In genomic region chr2:15748736-15749323, GRCh38 we compare ENCODE assay signal across 9 cellular contexts.
A peak's percentile ranks its signal among the peaks of the same experiment; 100 is the strongest.
DNase-seq lines count a peak whose midpoint lies in the region; ATAC-seq, FAIRE-seq and TF ChIP-seq lines count a peak whose summit lies in the region.
"Had no signal": no experiment of that assay in that cellular context is flagged by ENCODE, and none has a peak within 500 bp of the region (broad histone marks: within the 10 kb centered on the region; RNA-seq: fewer than 3 reads in every experiment).

No MANE protein-coding gene starts in this region.

- H2BK5ac ChIP-seq in mesendoderm (ENCODE audit: low read length), result no peak overlapping the region

- intact Hi-C loops in K562 (cut with micrococcal nuclease), result loop anchor here (1.0 kb wide), 1 partner anchor 112 kb away; no protein-coding TSS in a partner anchor

- TF ChIP-seq RAD21 in K562 (CRISPR knock-in tag; conservative IDR thresholded peaks at IDR 0.05 in 1 of 2, IDR thresholded peaks at IDR 0.05 in 1 of 2), result peak; percentile 39 to 69

- in situ Hi-C loops in K562 (cut with MboI), result loop anchor here (5.0 kb wide), 1 partner anchor 112 kb away; no protein-coding TSS in a partner anchor

- peaks cover 6 to 30% of the 10 kb centered on the region in 2 experiments for H3K27me3 ChIP-seq in K562 (ENCODE audit: control insufficient read depth in 2 of 2, insufficient read depth in 2 of 2, low read length in 2 of 2)
- no peaks in the 10 kb centered on the region for H3K27me3 ChIP-seq in mesendoderm (ENCODE audit: insufficient read depth, low read length, poor library complexity)
- H3K27me3 ChIP-seq: gastrocnemius medialis had no signal

- no peak overlapping the region for H3K18ac ChIP-seq in mesendoderm (ENCODE audit: low read length)

- no peak for TF ChIP-seq POLR2A in K562 (conservative IDR thresholded peaks at IDR 0.05)

- no peaks in the 10 kb centered on the region for H3K4me1 ChIP-seq in K562 (replicated peaks in 1 of 2; ENCODE audit: control insufficient read depth in 2 of 2, insufficient read depth in 2 of 2, low read length in 2 of 2)
- H3K4me1 ChIP-seq in mesendoderm (ENCODE audit: control insufficient read depth, low read depth, low read length), result peaks cover 4% of the 10 kb centered on the region

- no peak overlapping the region for H2AFZ ChIP-seq in K562 (ENCODE audit: low read depth, low read length)

- no peak overlapping the region for H4K8ac ChIP-seq in mesendoderm (ENCODE audit: low read depth, low read length)

- no peak overlapping the region for H2AK5ac ChIP-seq in mesendoderm (ENCODE audit: low read length)

- H3K9me1 ChIP-seq in K562 (ENCODE audit: control insufficient read depth, insufficient read depth, low read length), result no peaks in the 10 kb centered on the region

- DNase-seq in EL (peak; percentile 4), HCEC 1CT (peak; percentile 20), K562 (ENCODE audit: extremely low read depth in 1 of 4, low spot score in 3 of 4) (peak; percentile 73 to 79 (median 78)), mesendoderm (peak; percentile 94), Ammon's horn (ENCODE audit: low spot score) (no peak)
- DNase-seq: gastrocnemius medialis had no signal

- no peak overlapping the region for H2BK120ac ChIP-seq in mesendoderm (ENCODE audit: low read depth, low read length)

- H3K9ac ChIP-seq in K562 (ENCODE audit: insufficient read depth in 1 of 2, low read depth in 2 of 2, low read length in 2 of 2) (no peak overlapping the region), mesendoderm (ENCODE audit: low read length) (no peak overlapping the region)

- no peak overlapping the region for H4K5ac ChIP-seq in mesendoderm (ENCODE audit: low read length)

- H3K36me3 ChIP-seq in K562 (ENCODE audit: control insufficient read depth, insufficient read depth, low read length) (no peaks in the 10 kb centered on the region), mesendoderm (ENCODE audit: control insufficient read depth, insufficient read depth, low read length) (no peaks in the 10 kb centered on the region)
- H3K36me3 ChIP-seq: gastrocnemius medialis had no signal

- WGBS in K562 (ENCODE audit: insufficient coverage, low coverage, missing lambda C conversion rate), result 2% methylated on average over 12 of the region's 12 CpGs
- WGBS in mesendoderm (ENCODE audit: extremely low coverage, insufficient coverage, low lambda C conversion rate), result no CpG with 5 or more reads among the region's 12 CpGs

- no peak overlapping the region for H2BK15ac ChIP-seq in mesendoderm (replicated peaks; ENCODE audit: low read depth)

- no peak overlapping the region for H3K56ac ChIP-seq in mesendoderm (ENCODE audit: low read length)

- H3K79me2 ChIP-seq in K562 (ENCODE audit: control insufficient read depth, insufficient read depth, low read length), result no peaks in the 10 kb centered on the region
- no peaks in the 10 kb centered on the region for H3K79me2 ChIP-seq in mesendoderm (ENCODE audit: control insufficient read depth, insufficient read depth, low read length)

- H3K23ac ChIP-seq in mesendoderm (ENCODE audit: low read length), result no peak overlapping the region

- H3K4me3 ChIP-seq in K562 (no peak overlapping the region), mesendoderm (ENCODE audit: low read length) (no peak overlapping the region)
- H3K4me3 ChIP-seq: gastrocnemius medialis had no signal

- BruUV-seq in K562 (replicated peaks; lab: Mats Ljungman, UMichigan), result no TSS peak

- H3K4me2 ChIP-seq in K562 (ENCODE audit: insufficient read depth, low read length) (no peak overlapping the region), mesendoderm (ENCODE audit: low read length) (no peak overlapping the region)

- H3K27ac ChIP-seq in K562 (ENCODE audit: extremely low read depth, low read depth, low read length), result no peak overlapping the region
- H3K27ac ChIP-seq in mesendoderm (ENCODE audit: low read depth, low read length), result no peak overlapping the region

- peak; percentile 86 for FAIRE-seq in K562 (lab: Jason Lieb, UNC)

- CTCF ChIA-PET in K562 (lab: Yijun Ruan, JAX; ENCODE audit: low intra/inter-chr PET ratio), result interaction anchor here (2.2 kb wide), 1 partner anchor 111 kb away, joined by 18 read pairs; no protein-coding TSS in a partner anchor

- TF ChIP-seq EP300 in K562 (IDR thresholded peaks at IDR 0.05; ENCODE audit: low read length), result no peak

- H4K20me1 ChIP-seq in K562 (replicated peaks; ENCODE audit: control insufficient read depth, insufficient read depth, low read length), result peaks cover 5% of the 10 kb centered on the region

- peak; percentile 79 to 88 (median 87) for TF ChIP-seq CTCF in K562 (IDR thresholded peaks at IDR 0.05 in 2 of 3, conservative IDR thresholded peaks at IDR 0.05 in 1 of 3; ENCODE audit: insufficient read depth in 2 of 3, low read depth in 1 of 3, low read length in 3 of 3)

- ATAC-seq in K562, result peak; percentile 97
- ATAC-seq in GM19324 (IDR thresholded peaks at IDR 0.05; ENCODE audit: low FRiP score, unreplicated experiment), result no peak
- ATAC-seq in GM19395 (IDR thresholded peaks at IDR 0.05; ENCODE audit: unreplicated experiment), result no peak
- ATAC-seq in GM18861 (IDR thresholded peaks at IDR 0.05; ENCODE audit: unreplicated experiment), result no peak
- ATAC-seq: gastrocnemius medialis had no signal

- no peaks in the 10 kb centered on the region for H3K9me3 ChIP-seq in K562 (replicated peaks; ENCODE audit: control insufficient read depth, insufficient read depth, low read depth, low read length)
- H3K9me3 ChIP-seq: gastrocnemius medialis had no signal

- no peak overlapping the region for H3K4ac ChIP-seq in mesendoderm (ENCODE audit: low read depth, low read length)

- no peaks in the 10 kb centered on the region for H3K79me1 ChIP-seq in mesendoderm (ENCODE audit: low read length)

- POLR2A ChIA-PET in K562 (lab: Yijun Ruan, JAX), result interaction anchor here (1.1 kb wide), 1 partner anchor 24 kb away, joined by 3 read pairs; no protein-coding TSS in a partner anchor

TF ChIP-seq in K562, 482 proteins besides CTCF, POLR2A, EP300 and RAD21:
- TF ChIP-seq ZFP36 (IDR thresholded peaks at IDR 0.05; ENCODE audit: low read depth, low read length, partially characterized antibody) (peak; percentile 75), RB1 (IDR thresholded peaks at IDR 0.05; ENCODE audit: low read depth) (0 out of 2 replicates have a peak, but pooled peaks have one; percentile 24), CEBPB (tag; IDR thresholded peaks at IDR 0.05) (peak; percentile 40), SMC3 (conservative IDR thresholded peaks at IDR 0.05; ENCODE audit: insufficient read depth, low read depth, low read length) (peak; percentile 51), ESRRA (IDR thresholded peaks at IDR 0.05; ENCODE audit: borderline replicate concordance, low read depth) (peak; percentile 79; the same call in 1 of the 2 replicates), PHB (CRISPR knock-in tag; IDR thresholded peaks at IDR 0.05) (no peak), FOXA1 (IDR thresholded peaks at IDR 0.05; ENCODE audit: borderline replicate concordance) (no peak), ADNP (tag; IDR thresholded peaks at IDR 0.05) (no peak), STAG1 (CRISPR knock-in tag; IDR thresholded peaks at IDR 0.05; ENCODE audit: borderline replicate concordance) (peak; percentile 58; the same call in 1 of the 2 replicates), CBFB (CRISPR knock-in tag; IDR thresholded peaks at IDR 0.05) (peak; percentile 76; the same call in 1 of the 2 replicates), TBP (optimal IDR thresholded peaks at IDR 0.05; ENCODE audit: low read depth, low read length) (peak; percentile 10)
- TF ChIP-seq, protein P1, sequence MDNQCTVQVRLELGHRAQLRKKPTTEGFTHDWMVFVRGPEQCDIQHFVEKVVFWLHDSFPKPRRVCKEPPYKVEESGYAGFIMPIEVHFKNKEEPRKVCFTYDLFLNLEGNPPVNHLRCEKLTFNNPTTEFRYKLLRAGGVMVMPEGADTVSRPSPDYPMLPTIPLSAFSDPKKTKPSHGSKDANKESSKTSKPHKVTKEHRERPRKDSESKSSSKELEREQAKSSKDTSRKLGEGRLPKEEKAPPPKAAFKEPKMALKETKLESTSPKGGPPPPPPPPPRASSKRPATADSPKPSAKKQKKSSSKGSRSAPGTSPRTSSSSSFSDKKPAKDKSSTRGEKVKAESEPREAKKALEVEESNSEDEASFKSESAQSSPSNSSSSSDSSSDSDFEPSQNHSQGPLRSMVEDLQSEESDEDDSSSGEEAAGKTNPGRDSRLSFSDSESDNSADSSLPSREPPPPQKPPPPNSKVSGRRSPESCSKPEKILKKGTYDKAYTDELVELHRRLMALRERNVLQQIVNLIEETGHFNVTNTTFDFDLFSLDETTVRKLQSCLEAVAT (IDR thresholded peaks at IDR 0.05), result peak in 1 of 2 experiments; percentile 58; a peak in 1 of 4 replicates
- TF ChIP-seq, protein P2, sequence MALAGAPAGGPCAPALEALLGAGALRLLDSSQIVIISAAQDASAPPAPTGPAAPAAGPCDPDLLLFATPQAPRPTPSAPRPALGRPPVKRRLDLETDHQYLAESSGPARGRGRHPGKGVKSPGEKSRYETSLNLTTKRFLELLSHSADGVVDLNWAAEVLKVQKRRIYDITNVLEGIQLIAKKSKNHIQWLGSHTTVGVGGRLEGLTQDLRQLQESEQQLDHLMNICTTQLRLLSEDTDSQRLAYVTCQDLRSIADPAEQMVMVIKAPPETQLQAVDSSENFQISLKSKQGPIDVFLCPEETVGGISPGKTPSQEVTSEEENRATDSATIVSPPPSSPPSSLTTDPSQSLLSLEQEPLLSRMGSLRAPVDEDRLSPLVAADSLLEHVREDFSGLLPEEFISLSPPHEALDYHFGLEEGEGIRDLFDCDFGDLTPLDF (CRISPR knock-in tag; IDR thresholded peaks at IDR 0.05), result no peak
